ENCODE assay signal across 9 cellular contexts in genomic region chr15:45307230-45307924, GRCh38. TPM values are rescaled to one million over a fixed set of nuclear protein-coding genes. Genes with fewer than 3 reads are reported as not detected.
DNase-seq lines count a peak whose midpoint lies in the region; ATAC-seq, FAIRE-seq and TF ChIP-seq lines count a peak whose summit lies in the region.
"Had no signal": no experiment of that assay in that cellular context is flagged by ENCODE, and none has a peak within 500 bp of the region (broad histone marks: within the 10 kb centered on the region; RNA-seq: fewer than 3 reads in every experiment).

No MANE protein-coding gene starts in this region.

- no peak for TF ChIP-seq EP300 in K562 (IDR thresholded peaks at IDR 0.05; ENCODE audit: low read length)

- no peak for ATAC-seq in activated CD8-positive, alpha-beta memory T cell treated with anti-CD3 and anti-CD28 coated beads, Interleukin-2, amount 10 ng/mL, durations not matched to agents 7 days and 5 days
- ATAC-seq in K562 (peak; percentile 39; the same call in 1 of the 3 replicates), GM21367 (IDR thresholded peaks at IDR 0.05; ENCODE audit: unreplicated experiment) (no peak)

- intact Hi-C loops in K562 (cut with micrococcal nuclease), result loop anchor here (2.0 to 5.0 kb wide), 2 partner anchors 93 to 150 kb away; no protein-coding TSS in a partner anchor

- TF ChIP-seq POLR2A in K562 (conservative IDR thresholded peaks at IDR 0.05), result no peak

- H3K36me3 ChIP-seq in K562 (ENCODE audit: control insufficient read depth, insufficient read depth, low read length), result no peaks in the 10 kb centered on the region
- H3K36me3 ChIP-seq: gastrocnemius medialis had no signal

- TF ChIP-seq CTCF in K562 (IDR thresholded peaks at IDR 0.05 in 2 of 3, conservative IDR thresholded peaks at IDR 0.05 in 1 of 3; ENCODE audit: insufficient read depth in 2 of 3, low read depth in 1 of 3, low read length in 3 of 3), result peak; percentile 23 to 53 (median 34); a peak in 3 of 6 replicates

- H3K27me3 ChIP-seq in K562 (ENCODE audit: control insufficient read depth in 2 of 2, insufficient read depth in 2 of 2, low read length in 2 of 2), result peaks cover 0 to 3% of the 10 kb centered on the region in 2 experiments; a peak in 4 of 5 replicates
- H3K27me3 ChIP-seq: gastrocnemius medialis had no signal

- DNase-seq in activated CD8-positive, alpha-beta memory T cell treated with anti-CD3 and anti-CD28 coated beads, Interleukin-2, amount 10 ng/mL, durations not matched to agents 7 days and 5 days, result no peak
- DNase-seq in activated CD8-positive, alpha-beta memory T cell treated with anti-CD3 and anti-CD28 coated beads for 24 hours, result no peak
- DNase-seq in M059J (ENCODE audit: low read depth) (peak; percentile 81), K562 (ENCODE audit: extremely low read depth in 1 of 4, low spot score in 3 of 4) (peak in 1 of 4 experiments; percentile 6), islet precursor cell (peak; percentile 54), stromal cell of bone marrow (ENCODE audit: low read depth) (peak; percentile 80), NCI-H1417 treated with DMSO at 0.1 percent for 48 hours (lab: John Stamatoyannopoulos, UW) (no peak)
- DNase-seq: gastrocnemius medialis had no signal

- no peak overlapping the region for H2AFZ ChIP-seq in K562 (ENCODE audit: low read depth, low read length)

- no peaks in the 10 kb centered on the region for H4K20me1 ChIP-seq in K562 (replicated peaks; ENCODE audit: control insufficient read depth, insufficient read depth, low read length)

- POLR2A ChIA-PET in K562 (lab: Yijun Ruan, JAX), result no interaction called here

- no peak overlapping the region for H3K27ac Mint-ChIP-seq in activated CD8-positive, alpha-beta memory T cell treated with anti-CD3 and anti-CD28 coated beads, Interleukin-2, amount 10 ng/mL, durations not matched to agents 7 days and 5 days

- peak overlapping the region; percentile 40 for H3K4me3 Mint-ChIP-seq in activated CD8-positive, alpha-beta memory T cell treated with anti-CD3 and anti-CD28 coated beads, Interleukin-2, amount 10 ng/mL, durations not matched to agents 7 days and 5 days

- H3K79me2 ChIP-seq in K562 (ENCODE audit: control insufficient read depth, insufficient read depth, low read length), result no peaks in the 10 kb centered on the region

- no peaks in the 10 kb centered on the region for H3K36me3 Mint-ChIP-seq in activated CD8-positive, alpha-beta memory T cell treated with anti-CD3 and anti-CD28 coated beads, Interleukin-2, amount 10 ng/mL, durations not matched to agents 7 days and 5 days

- no peak overlapping the region for H3K4me3 ChIP-seq in K562
- H3K4me3 ChIP-seq: gastrocnemius medialis had no signal

- H3K9me3 ChIP-seq in K562 (replicated peaks; ENCODE audit: control insufficient read depth, insufficient read depth, low read depth, low read length), result no peaks in the 10 kb centered on the region
- H3K9me3 ChIP-seq: gastrocnemius medialis had no signal

- H3K9ac ChIP-seq in K562 (ENCODE audit: insufficient read depth in 1 of 2, low read depth in 2 of 2, low read length in 2 of 2), result no peak overlapping the region

- peak; percentile 40 to 60 for TF ChIP-seq RAD21 in K562 (CRISPR knock-in tag; conservative IDR thresholded peaks at IDR 0.05 in 1 of 2, IDR thresholded peaks at IDR 0.05 in 1 of 2)

- no peak overlapping the region for H3K4me2 ChIP-seq in K562 (ENCODE audit: insufficient read depth, low read length)

- no peak overlapping the region for H3K27ac ChIP-seq in K562 (ENCODE audit: extremely low read depth, low read depth, low read length)
- H3K27ac ChIP-seq: gastrocnemius medialis had no signal

- H3K4me1 ChIP-seq in K562 (replicated peaks in 1 of 2; ENCODE audit: control insufficient read depth in 2 of 2, insufficient read depth in 2 of 2, low read length in 2 of 2), result no peaks in the 10 kb centered on the region

- in situ Hi-C loops in K562 (cut with MboI), result no loop called here

- peaks cover 38% of the 10 kb centered on the region for H3K27me3 Mint-ChIP-seq in activated CD8-positive, alpha-beta memory T cell treated with anti-CD3 and anti-CD28 coated beads, Interleukin-2, amount 10 ng/mL, durations not matched to agents 7 days and 5 days

- WGBS in K562 (ENCODE audit: insufficient coverage, low coverage, missing lambda C conversion rate), result 0% methylated on average over 5 of the region's 5 CpGs

- peaks cover 2% of the 10 kb centered on the region for H3K9me3 Mint-ChIP-seq in activated CD8-positive, alpha-beta memory T cell treated with anti-CD3 and anti-CD28 coated beads, Interleukin-2, amount 10 ng/mL, durations not matched to agents 7 days and 5 days (ENCODE audit: low read depth)

- no peak for FAIRE-seq in K562 (lab: Jason Lieb, UNC)

- no TSS peak for BruUV-seq in K562 (replicated peaks; lab: Mats Ljungman, UMichigan)

- no peaks in the 10 kb centered on the region for H3K9me1 ChIP-seq in K562 (ENCODE audit: control insufficient read depth, insufficient read depth, low read length)

- peaks cover 8% of the 10 kb centered on the region for H3K4me1 Mint-ChIP-seq in activated CD8-positive, alpha-beta memory T cell treated with anti-CD3 and anti-CD28 coated beads, Interleukin-2, amount 10 ng/mL, durations not matched to agents 7 days and 5 days

- CTCF ChIA-PET in activated CD8-positive, alpha-beta memory T cell treated with anti-CD3 and anti-CD28 coated beads, Interleukin-2, amount 10 ng/mL, durations not matched to agents 7 days and 5 days (lab: Charles Lee), result interaction anchor here (0.9 to 2.6 kb wide), 3 partner anchors 8 to 144 kb away, joined by 3 to 14 read pairs (median 3); a partner anchor contains a TSS
- CTCF ChIA-PET in K562 (lab: Yijun Ruan, JAX; ENCODE audit: low intra/inter-chr PET ratio), result interaction anchor here (0.5 to 1.6 kb wide), 4 partner anchors 108 to 728 kb away, joined by 3 to 15 read pairs (median 6); no protein-coding TSS in a partner anchor

TF ChIP-seq in K562, 482 proteins besides CTCF, POLR2A, EP300 and RAD21:
- TF ChIP-seq KLF10 (CRISPR knock-in tag; IDR thresholded peaks at IDR 0.05) (no peak), DEAF1 (CRISPR knock-in tag; IDR thresholded peaks at IDR 0.05) (0 out of 2 replicates have a peak, but pooled peaks have one; percentile 20)

RNA-seq across cellular contexts. Expression of gene SLC28A2, which starts 55.3 kb away (rescaled TPM):
- total RNA-seq in activated CD8-positive, alpha-beta memory T cell treated with anti-CD3 and anti-CD28 coated beads, Interleukin-2, amount 10 ng/mL, durations not matched to agents 7 days and 5 days, result not detected
- total RNA-seq in M059J (2014; rRNA removed; shearing (Covaris generic)), result not detected in 2 replicates
- not detected in 2 replicates for total RNA-seq in K562 (2011; cell fraction: chromatin; rRNA removed; ENCODE audit: low replicate concordance)
- not detected in 2 replicates for total RNA-seq in K562 (2011; cell fraction: nucleolus; rRNA removed)
- not detected in 2 replicates for total RNA-seq in K562 (2011; cell fraction: nucleoplasm; rRNA removed)
- total RNA-seq in K562 (2014; rRNA removed), result not detected in 2 replicates
- total RNA-seq in K562 (2014; rRNA removed; fragmentation: Illumina TruSeq; extraction: Trizol), result not detected in 2 replicates
- not detected in 2 replicates for total RNA-seq in K562 (2015; rRNA removed; fragmentation: Illumina TruSeq; extraction: Trizol)
- not detected in 2 replicates for total RNA-seq in K562 (2021)
- polyA plus RNA-seq in K562 (2011; rRNA removed), result not detected in 2 replicates
- polyA plus RNA-seq in K562 (2011; cell fraction: cytosol; rRNA removed), result not detected in 2 replicates
- not detected in 2 replicates for polyA plus RNA-seq in K562 (2011; cell fraction: nucleus; rRNA removed)
- 0.06 and 0.07 TPM in 2 replicates for polyA plus RNA-seq in K562 (2012)
- polyA plus RNA-seq in K562 (2014; fragmentation: Illumina TruSeq; extraction: Trizol), result not detected in 2 replicates
- polyA plus RNA-seq in K562 (2014; fragmentation: Nextera tagmentation; extraction: Ambion mirVana), result under 1 TPM; 0.03 to 0.04 TPM
- polyA plus RNA-seq in K562 (2014; rRNA removed), result not detected in 2 replicates
- not detected in 2 replicates for polyA minus RNA-seq in K562 (2011; rRNA and poly(A)+ RNA removed)
- polyA minus RNA-seq in K562 (2011; cell fraction: cytosol; rRNA and poly(A)+ RNA removed), result not detected in 2 replicates
- polyA minus RNA-seq in K562 (2011; cell fraction: nucleus; rRNA and poly(A)+ RNA removed), result not detected in 2 replicates
- total RNA-seq: gastrocnemius medialis had no signal

Comparison
In these comparisons a context has a peak if more than half of its experiments do, and no peak if none do; other contexts are left out.
1. DNase-seq: peak in M059J (single experiment), islet precursor cell (single experiment) and stromal cell of bone marrow (single experiment); none in activated CD8-positive, alpha-beta memory T cell treated with anti-CD3 and anti-CD28 coated beads, Interleukin-2, amount 10 ng/mL, durations not matched to agents 7 days and 5 days (single experiment), activated CD8-positive, alpha-beta memory T cell treated with anti-CD3 and anti-CD28 coated beads for 24 hours (single experiment) and NCI-H1417 treated with DMSO at 0.1 percent for 48 hours (single experiment).